25 cellular contexts compared by ENCODE assay signal in the genomic region with DNA sequence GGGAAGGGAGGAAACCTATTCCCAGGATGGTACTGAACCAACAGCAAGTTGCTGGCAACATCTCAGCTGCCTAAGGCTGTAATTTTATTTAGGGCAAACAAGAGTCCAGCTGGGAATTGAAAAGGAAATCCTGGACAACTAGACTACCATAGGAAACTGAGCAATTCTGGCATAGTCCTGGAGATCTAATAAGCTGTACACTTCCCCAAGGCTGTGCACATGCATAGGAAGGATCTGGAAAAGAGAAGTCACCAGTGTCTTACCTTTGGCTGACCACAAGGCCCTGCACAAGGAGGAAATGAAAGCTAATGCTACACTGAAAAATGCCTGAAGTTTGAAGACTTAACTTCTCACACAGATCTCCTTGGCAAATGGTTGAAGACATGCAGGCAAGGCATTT.
A peak's percentile ranks its signal among the peaks of the same experiment; 100 is the strongest.
DNase-seq lines count a peak whose midpoint lies in the region; ATAC-seq and TF ChIP-seq lines count a peak whose summit lies in the region.
"Had no signal": no experiment of that assay in that cellular context is flagged by ENCODE, and none has a peak within 500 bp of the region (broad histone marks: within the 10 kb centered on the region; RNA-seq: fewer than 3 reads in every experiment).

No MANE protein-coding gene starts in this region.

- peaks cover 0 to 46% (median 22%) of the 10 kb centered on the region in 9 donors for H3K4me1 ChIP-seq in heart right ventricle

- peaks cover 4 to 7% of the 10 kb centered on the region in 2 donors for H3K9me3 Mint-ChIP-seq in stimulated activated naive B cell treated with anti-CD40 and anti-IgM and Interleukin-4, amounts not matched to agents 10 μg/mL and 1 μg/mL and 100 μg/mL, for 72 hours

- DNase-seq in SIG-M5 treated with dmso at 0.1 percent for 504 hours (lab: John Stamatoyannopoulos, UW; ENCODE audit: unreplicated experiment) (peak; percentile 14), SIG-M5 (lab: John Stamatoyannopoulos, UW) (no peak), NOMO-1 treated with dmso at 0.1 percent for 144 hours (lab: John Stamatoyannopoulos, UW; ENCODE audit: unreplicated experiment) (peak; percentile 31), heart right ventricle (no peak), iPS-NIHi7 (ENCODE audit: extremely low spot score) (no peak)
- DNase-seq in stimulated activated naive B cell treated with anti-CD40 and anti-IgM and Interleukin-4, amounts not matched to agents 10 μg/mL and 1 μg/mL and 100 μg/mL, for 72 hours, result no peak
- DNase-seq: activated CD4-positive, CD25-positive, alpha-beta regulatory T cell; activated CD8-positive, alpha-beta memory T cell treated with anti-CD3 and anti-CD28 coated beads for 24 hours; brain microvascular endothelial cell; DMS 273 treated with DMSO at 0.1 percent for 48 hours; GF-D8; mesendoderm; MG63; natural killer cell; NCI-H2029; NCI-H446 treated with DMSO at 0.1 percent for 48 hours; SHP77 treated with DMSO at 0.1 percent for 48 hours; stimulated activated CD4-positive, alpha-beta T cell treated with anti-CD3 and anti-CD28 coated beads, Interleukin-4, amount 100 ng/mL, for 4 hours; T-helper 2 cell had no signal

- peak; percentile 38 to 90 (median 80) for ATAC-seq in heart right ventricle
- peak; percentile 52 to 60 for ATAC-seq in stimulated activated naive B cell treated with anti-CD40 and anti-IgM and Interleukin-4, amounts not matched to agents 10 μg/mL and 1 μg/mL and 100 μg/mL, for 72 hours (replicated peaks)
- no peak for ATAC-seq in GM19328 (IDR thresholded peaks at IDR 0.05; ENCODE audit: unreplicated experiment)
- no peak for ATAC-seq in GM21360 (IDR thresholded peaks at IDR 0.05; ENCODE audit: unreplicated experiment)
- ATAC-seq: natural killer cell had no signal

- H3K36me3 ChIP-seq in heart right ventricle, result no peaks in the 10 kb centered on the region
- H3K36me3 ChIP-seq: brain microvascular endothelial cell, MG63 had no signal

- no peak for TF ChIP-seq CTCF in heart right ventricle (IDR thresholded peaks at IDR 0.05)

- H3K27me3 Mint-ChIP-seq in stimulated activated naive B cell treated with anti-CD40 and anti-IgM and Interleukin-4, amounts not matched to agents 10 μg/mL and 1 μg/mL and 100 μg/mL, for 72 hours, result no peaks in the 10 kb centered on the region

- H3K27me3 ChIP-seq in heart right ventricle, result no peaks in the 10 kb centered on the region
- H3K27me3 ChIP-seq: brain microvascular endothelial cell, MG63 had no signal

- intact Hi-C loops in heart right ventricle (cut with DNase I), result no loop called here

- no peak overlapping the region for H3K4me3 Mint-ChIP-seq in stimulated activated naive B cell treated with anti-CD40 and anti-IgM and Interleukin-4, amounts not matched to agents 10 μg/mL and 1 μg/mL and 100 μg/mL, for 72 hours
- H3K4me3 Mint-ChIP-seq: activated T-helper 1 cell treated with anti-CD3 and anti-CD28 coated beads, Interleukin-12 subunit alpha, Interleukin-12 subunit beta, Interleukin-2, Interleukin-4 antibody, amounts not matched to agents 30 ng/mL and 10 ng/mL and 1 ng/mL, durations not matched to agents 14 hours and 24 hours and 36 hours; natural killer cell had no signal

- H3K27ac ChIP-seq in heart right ventricle, result peak overlapping the region in 2 of 10 donors; percentile 31 to 34
- H3K27ac ChIP-seq: 22Rv1, brain microvascular endothelial cell, epithelial cell of prostate had no signal

- no peaks in the 10 kb centered on the region for H3K9me3 ChIP-seq in heart right ventricle
- H3K9me3 ChIP-seq: MG63 had no signal

- H3K4me3 ChIP-seq in heart right ventricle, result no peak overlapping the region
- H3K4me3 ChIP-seq: MG63, smooth muscle cell had no signal

- H3K36me3 Mint-ChIP-seq in stimulated activated naive B cell treated with anti-CD40 and anti-IgM and Interleukin-4, amounts not matched to agents 10 μg/mL and 1 μg/mL and 100 μg/mL, for 72 hours, result peaks cover 0 to 2% of the 10 kb centered on the region in 2 donors
- H3K36me3 Mint-ChIP-seq: natural killer cell had no signal

- no peaks in the 10 kb centered on the region for H3K4me1 Mint-ChIP-seq in stimulated activated naive B cell treated with anti-CD40 and anti-IgM and Interleukin-4, amounts not matched to agents 10 μg/mL and 1 μg/mL and 100 μg/mL, for 72 hours
- H3K4me1 Mint-ChIP-seq: natural killer cell had no signal

- H3K27ac Mint-ChIP-seq in stimulated activated naive B cell treated with anti-CD40 and anti-IgM and Interleukin-4, amounts not matched to agents 10 μg/mL and 1 μg/mL and 100 μg/mL, for 72 hours, result no peak overlapping the region
- H3K27ac Mint-ChIP-seq: activated T-helper 1 cell treated with anti-CD3 and anti-CD28 coated beads, Interleukin-12 subunit alpha, Interleukin-12 subunit beta, Interleukin-2, Interleukin-4 antibody, amounts not matched to agents 30 ng/mL and 10 ng/mL and 1 ng/mL, durations not matched to agents 14 hours and 24 hours and 36 hours; natural killer cell had no signal

Comparison
In these comparisons a context has a peak if more than half of its experiments do, and no peak if none do; other contexts are left out.
1. DNase-seq: peak in SIG-M5 treated with dmso at 0.1 percent for 504 hours (single experiment) and NOMO-1 treated with dmso at 0.1 percent for 144 hours (single experiment); none in SIG-M5 (single experiment), heart right ventricle (0 of 2), stimulated activated naive B cell treated with anti-CD40 and anti-IgM and Interleukin-4, amounts not matched to agents 10 μg/mL and 1 μg/mL and 100 μg/mL, for 72 hours (single experiment) and iPS-NIHi7 (single experiment).
2. ATAC-seq: peak in heart right ventricle (8 of 8) and stimulated activated naive B cell treated with anti-CD40 and anti-IgM and Interleukin-4, amounts not matched to agents 10 μg/mL and 1 μg/mL and 100 μg/mL, for 72 hours (2 of 2); none in GM19328 (single experiment) and GM21360 (single experiment).